In the genomic region with DNA sequence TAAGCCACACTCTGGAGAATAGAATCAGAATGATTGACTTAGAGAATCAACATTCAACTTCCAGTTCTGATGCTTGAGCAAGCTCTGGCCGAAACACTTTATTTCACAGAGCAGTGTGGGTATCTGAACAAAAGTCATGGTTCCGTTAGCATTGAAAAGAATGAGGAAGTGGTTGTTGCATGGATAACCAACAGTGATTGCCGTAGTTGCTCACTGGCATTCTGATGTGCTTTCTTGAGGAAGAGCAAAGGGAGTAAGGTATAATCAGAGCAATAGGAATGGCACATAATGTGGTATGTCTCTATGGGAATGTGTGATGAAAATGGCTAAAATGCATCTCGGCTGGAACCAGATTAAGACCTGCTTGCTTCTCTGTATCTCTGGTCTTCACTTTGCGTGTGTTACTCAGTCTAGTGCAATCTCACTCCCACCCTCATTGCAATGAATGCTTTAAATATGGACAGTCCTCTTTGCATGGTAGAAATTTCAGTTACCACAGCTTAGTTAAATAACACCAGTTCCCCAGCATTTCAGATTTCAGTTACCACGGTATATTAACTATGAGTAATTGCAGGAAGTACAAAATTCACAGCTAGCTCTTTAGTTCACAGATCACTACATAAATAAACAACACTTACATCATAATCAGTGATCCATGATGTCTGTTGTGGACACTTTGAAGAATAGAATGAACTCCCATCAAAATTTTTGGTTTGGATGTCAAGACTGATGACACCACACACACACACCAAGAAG, we compare ENCODE assay signal across 9 cellular contexts. TPM values are rescaled to one million over a fixed set of nuclear protein-coding genes. Genes with fewer than 3 reads are reported as not detected.
DNase-seq lines count a peak whose midpoint lies in the region; ATAC-seq and TF ChIP-seq lines count a peak whose summit lies in the region.
"Had no signal": no experiment of that assay in that cellular context is flagged by ENCODE, and none has a peak within 500 bp of the region (broad histone marks: within the 10 kb centered on the region; RNA-seq: fewer than 3 reads in every experiment).

No MANE protein-coding gene starts in this region.

- no peaks in the 10 kb centered on the region for H3K27me3 ChIP-seq in ascending aorta

- TF ChIP-seq CTCF in ascending aorta (IDR thresholded peaks at IDR 0.05): no peak

- ATAC-seq in activated T-cell treated with anti-CD3 and anti-CD28 coated beads, Interleukin-2, amount 50 U/mL, for 4 hours: peak in 1 of 2 donors; percentile 7
- ATAC-seq in HG03066 (IDR thresholded peaks at IDR 0.05; ENCODE audit: low read depth, unreplicated experiment): peak; percentile 58

- H3K27ac Mint-ChIP-seq in activated T-cell treated with anti-CD3 and anti-CD28 coated beads, Interleukin-2, amount 50 U/mL, for 24 hours: no peak overlapping the region
- H3K27ac Mint-ChIP-seq: activated CD4-positive, alpha-beta memory T cell treated with anti-CD3 and anti-CD28 coated beads, Interleukin-2, amount 10 ng/mL, durations not matched to agents 7 days and 5 days had no signal

- H3K4me1 ChIP-seq in ascending aorta: no peaks in the 10 kb centered on the region

- no peaks in the 10 kb centered on the region for H3K9me3 ChIP-seq in ascending aorta

- H3K4me3 Mint-ChIP-seq in activated T-cell treated with anti-CD3 and anti-CD28 coated beads, Interleukin-2, amount 50 U/mL, for 4 hours: peak overlapping the region; percentile 4
- H3K4me3 Mint-ChIP-seq in activated T-cell treated with anti-CD3 and anti-CD28 coated beads, Interleukin-2, amount 50 U/mL, for 24 hours: no peak overlapping the region
- H3K4me3 Mint-ChIP-seq: activated CD4-positive, alpha-beta memory T cell treated with anti-CD3 and anti-CD28 coated beads, Interleukin-2, amount 10 ng/mL, durations not matched to agents 7 days and 5 days had no signal

- no peak overlapping the region for H3K27ac ChIP-seq in ascending aorta

- no peaks in the 10 kb centered on the region for H3K36me3 Mint-ChIP-seq in activated T-cell treated with anti-CD3 and anti-CD28 coated beads, Interleukin-2, amount 50 U/mL, for 4 hours (ENCODE audit: insufficient read depth)
- no peaks in the 10 kb centered on the region for H3K36me3 Mint-ChIP-seq in activated T-cell treated with anti-CD3 and anti-CD28 coated beads, Interleukin-2, amount 50 U/mL, for 24 hours (ENCODE audit: low read depth)

- H3K36me3 ChIP-seq in ascending aorta: no peaks in the 10 kb centered on the region

- no peak for DNase-seq in activated T-cell treated with anti-CD3 and anti-CD28 coated beads, Interleukin-2, amount 50 U/mL, for 4 hours
- no peak for DNase-seq in activated T-cell treated with anti-CD3 and anti-CD28 coated beads, Interleukin-2, amount 50 U/mL, for 24 hours
- DNase-seq in SKM-1 treated with dmso at 0.1 percent for 144 hours (lab: John Stamatoyannopoulos, UW; ENCODE audit: unreplicated experiment) (peak; percentile 83), head of caudate nucleus (no peak), ascending aorta (ENCODE audit: low spot score in 2 of 2) (no peak), epidermal melanocyte (ENCODE audit: insufficient read length, low spot score) (no peak), EL (no peak)
- DNase-seq: activated CD4-positive, alpha-beta memory T cell treated with anti-CD3 and anti-CD28 coated beads, Interleukin-2, amount 10 ng/mL, durations not matched to agents 7 days and 5 days had no signal

- H3K4me3 ChIP-seq in ascending aorta: no peak overlapping the region

- intact Hi-C loops in head of caudate nucleus (cut with DNase I): no loop called here
- intact Hi-C loops in ascending aorta (cut with DNase I): no loop called here

- H3K4me1 Mint-ChIP-seq in activated T-cell treated with anti-CD3 and anti-CD28 coated beads, Interleukin-2, amount 50 U/mL, for 4 hours (ENCODE audit: low read depth): peaks cover 10% of the 10 kb centered on the region
- H3K4me1 Mint-ChIP-seq in activated T-cell treated with anti-CD3 and anti-CD28 coated beads, Interleukin-2, amount 50 U/mL, for 24 hours (ENCODE audit: low read depth): peaks cover 6% of the 10 kb centered on the region

- no peaks in the 10 kb centered on the region for H3K9me3 Mint-ChIP-seq in activated T-cell treated with anti-CD3 and anti-CD28 coated beads, Interleukin-2, amount 50 U/mL, for 4 hours
- no peaks in the 10 kb centered on the region for H3K9me3 Mint-ChIP-seq in activated T-cell treated with anti-CD3 and anti-CD28 coated beads, Interleukin-2, amount 50 U/mL, for 24 hours
- H3K9me3 Mint-ChIP-seq: activated CD4-positive, alpha-beta memory T cell treated with anti-CD3 and anti-CD28 coated beads, Interleukin-2, amount 10 ng/mL, durations not matched to agents 7 days and 5 days had no signal

- peaks cover 37% of the 10 kb centered on the region for H3K27me3 Mint-ChIP-seq in activated T-cell treated with anti-CD3 and anti-CD28 coated beads, Interleukin-2, amount 50 U/mL, for 4 hours (ENCODE audit: low read depth)
- peaks cover 35% of the 10 kb centered on the region for H3K27me3 Mint-ChIP-seq in activated T-cell treated with anti-CD3 and anti-CD28 coated beads, Interleukin-2, amount 50 U/mL, for 24 hours

RNA-seq across cellular contexts. Expression of a gene that starts 7.8 kb away (rescaled TPM):
- total RNA-seq in activated T-cell treated with anti-CD3 and anti-CD28 coated beads, Interleukin-2, amount 50 U/mL, for 4 hours: 10 to 100 TPM; 13.0 to 15.4 (median 13.6) TPM
- 35.5 TPM for total RNA-seq in ascending aorta
